ENCODE assay signal across 13 cellular contexts in genomic region chr2:226845717-226846116, GRCh38.
A peak's percentile ranks its signal among the peaks of the same experiment; 100 is the strongest.
DNase-seq lines count a peak whose midpoint lies in the region; ATAC-seq lines count a peak whose summit lies in the region.
"Had no signal": no experiment of that assay in that cellular context is flagged by ENCODE, and none has a peak within 500 bp of the region (broad histone marks: within the 10 kb centered on the region; RNA-seq: fewer than 3 reads in every experiment).

No MANE protein-coding gene starts in this region.

- peaks cover 13% of the 10 kb centered on the region for H3K4me1 ChIP-seq in adipocyte (ENCODE audit: control insufficient read depth, insufficient read depth, low read length)

- H3K9me3 ChIP-seq in adipocyte (ENCODE audit: control insufficient read depth, low read length) = no peaks in the 10 kb centered on the region

- no peak overlapping the region for H3K9ac ChIP-seq in adipocyte (ENCODE audit: low read length)

- peak; percentile 43 for ATAC-seq in GM18870 (IDR thresholded peaks at IDR 0.05; ENCODE audit: unreplicated experiment)
- peak; percentile 68 for ATAC-seq in GM21619 (IDR thresholded peaks at IDR 0.05; ENCODE audit: unreplicated experiment)
- peak; percentile 53 for ATAC-seq in HG03139 (IDR thresholded peaks at IDR 0.05; ENCODE audit: unreplicated experiment)
- ATAC-seq in HG03457 (IDR thresholded peaks at IDR 0.05; ENCODE audit: unreplicated experiment) = no peak

- DNase-seq in adipocyte (ENCODE audit: low read depth) = peak; percentile 14
- DNase-seq in activated CD8-positive, alpha-beta memory T cell treated with anti-CD3 and anti-CD28 coated beads for 24 hours = no peak
- DNase-seq in activated effector memory CD4-positive, alpha-beta T cell treated with Interleukin-2 at 50 U/mL for 16 hours = no peak
- no peak for DNase-seq in EL
- DNase-seq: DMS53; foreskin melanocyte; stimulated activated CD4-positive, alpha-beta T cell treated with anti-CD3 and anti-CD28 coated beads, Interleukin-1b, Interleukin-23, amount 100 ng/mL, for 48 hours; stimulated activated CD8-positive, alpha-beta memory T cell treated with anti-CD3 and anti-CD28 coated beads, Interleukin-4, amount 100 ng/mL, for 48 hours had no signal

- peaks cover 3% of the 10 kb centered on the region for H3K36me3 ChIP-seq in adipocyte (ENCODE audit: control insufficient read depth, insufficient read depth, low read length, severe bottlenecking)
- H3K36me3 ChIP-seq: cardiac muscle cell had no signal

- no peaks in the 10 kb centered on the region for H3K27me3 ChIP-seq in adipocyte (replicated peaks; ENCODE audit: control insufficient read depth, insufficient read depth, low read length)
- H3K27me3 ChIP-seq: cardiac muscle cell had no signal

- H3K4me3 ChIP-seq in adipocyte (ENCODE audit: low read length) = no peak overlapping the region
- H3K4me3 ChIP-seq: cardiac muscle cell had no signal
